In the genomic region with DNA sequence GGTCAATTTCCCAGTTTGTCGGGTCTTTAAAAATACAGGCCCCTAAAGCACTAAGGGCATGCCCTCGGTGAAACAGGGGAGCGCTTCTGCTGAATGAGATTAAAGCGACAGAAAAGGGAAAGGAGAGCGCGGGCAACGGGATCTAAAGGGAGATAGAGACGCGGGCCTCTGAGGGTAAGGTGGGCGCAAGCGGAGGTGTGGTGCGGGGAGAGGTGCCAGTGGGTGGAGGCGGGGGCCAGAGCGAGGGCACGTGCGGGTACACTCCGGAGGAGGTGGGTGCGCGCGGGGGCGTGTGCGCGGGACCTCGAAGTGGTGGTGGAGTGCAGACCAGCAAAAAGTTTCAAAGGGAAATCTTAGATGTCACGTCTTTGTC, we compare ENCODE assay signal across 8 cellular contexts. TPM values are rescaled to one million over a fixed set of nuclear protein-coding genes. Genes with fewer than 3 reads are reported as not detected.
DNase-seq lines count a peak whose midpoint lies in the region; ATAC-seq and TF ChIP-seq lines count a peak whose summit lies in the region.

No MANE protein-coding gene starts in this region.

- no peaks in the 10 kb centered on the region for H4K20me1 ChIP-seq in MM.1S (ENCODE audit: insufficient read depth, low read length)

- no peak for TF ChIP-seq CTCF in MM.1S (IDR thresholded peaks at IDR 0.05; ENCODE audit: low read length)

- H3K9me3 ChIP-seq in MM.1S (replicated peaks; ENCODE audit: insufficient read depth, low read length), result no peaks in the 10 kb centered on the region

- ATAC-seq in GM21825 (IDR thresholded peaks at IDR 0.05; ENCODE audit: unreplicated experiment) (peak; percentile 23), Right ventricle myocardium superior (ENCODE audit: poor library complexity) (peak; percentile 9), sciatic nerve (peak; percentile 42)

- H3K9ac ChIP-seq in MM.1S (ENCODE audit: low read length), result peak overlapping the region; percentile 47; the same call in 1 of the 2 replicates

- no peaks in the 10 kb centered on the region for H3K36me3 ChIP-seq in MM.1S (replicated peaks; ENCODE audit: insufficient read depth, low read length)

- peaks cover 39% of the 10 kb centered on the region for H3K79me2 ChIP-seq in MM.1S (ENCODE audit: low read length)

- no peaks in the 10 kb centered on the region for H3F3A ChIP-seq in MM.1S (ENCODE audit: insufficient read depth, low read length)

- intact Hi-C loops in Right ventricle myocardium superior (cut with DNase I) (loop anchor here (2.0 to 10.0 kb wide), 4 partner anchors 49 to 569 kb away; no protein-coding TSS in a partner anchor), sciatic nerve (cut with DNase I) (no loop called here)

- no peaks in the 10 kb centered on the region for H3K27me3 ChIP-seq in MM.1S (replicated peaks; ENCODE audit: insufficient read depth, low read length)

- DNase-seq in DMS53 treated with DMSO at 0.1 percent for 48 hours (lab: John Stamatoyannopoulos, UW; ENCODE audit: unreplicated experiment) (peak; percentile 9), MM.1S (no peak), Right ventricle myocardium superior (no peak), sciatic nerve (ENCODE audit: low spot score) (no peak), GF-D8 (lab: John Stamatoyannopoulos, UW) (no peak), NCI-H1694 treated with DMSO at 0.1 percent for 48 hours (lab: John Stamatoyannopoulos, UW) (no peak)
- peak; percentile 78 for DNase-seq in activated effector memory CD4-positive, alpha-beta T cell treated with anti-CD3 and anti-CD28 coated beads, Interleukin-2, amount 50 U/mL, for 16 hours

- H3K9me2 ChIP-seq in MM.1S (replicated peaks; ENCODE audit: insufficient read depth, low read length), result no peaks in the 10 kb centered on the region

- no peak overlapping the region for H3K27ac ChIP-seq in MM.1S (ENCODE audit: low read length)

- peak overlapping the region; percentile 100 for H3K4me3 ChIP-seq in MM.1S (ENCODE audit: low read length)

- peak overlapping the region; percentile 75 for H2AFZ ChIP-seq in MM.1S (ENCODE audit: low read length)

- H3K4me2 ChIP-seq in MM.1S (ENCODE audit: low read depth, low read length), result peak overlapping the region; percentile 75

- no peaks in the 10 kb centered on the region for H3K4me1 ChIP-seq in MM.1S (ENCODE audit: low read length)

RNA-seq across cellular contexts. Expression of a gene that starts 0.8 kb away (rescaled TPM):
- 11.8 TPM for total RNA-seq in Right ventricle myocardium superior
- total RNA-seq in sciatic nerve, result 42.0 TPM

Comparison
In these comparisons a context has a peak if more than half of its experiments do, and no peak if none do; other contexts are left out.
1. DNase-seq: peak in DMS53 treated with DMSO at 0.1 percent for 48 hours (single experiment) and activated effector memory CD4-positive, alpha-beta T cell treated with anti-CD3 and anti-CD28 coated beads, Interleukin-2, amount 50 U/mL, for 16 hours (single experiment); none in MM.1S (single experiment), Right ventricle myocardium superior (single experiment), sciatic nerve (single experiment), GF-D8 (single experiment) and NCI-H1694 treated with DMSO at 0.1 percent for 48 hours (single experiment).
2. Peak in every context shown above with its lines, with median percentiles within 50 percentile points of each other: ATAC-seq.